In the genomic region with DNA sequence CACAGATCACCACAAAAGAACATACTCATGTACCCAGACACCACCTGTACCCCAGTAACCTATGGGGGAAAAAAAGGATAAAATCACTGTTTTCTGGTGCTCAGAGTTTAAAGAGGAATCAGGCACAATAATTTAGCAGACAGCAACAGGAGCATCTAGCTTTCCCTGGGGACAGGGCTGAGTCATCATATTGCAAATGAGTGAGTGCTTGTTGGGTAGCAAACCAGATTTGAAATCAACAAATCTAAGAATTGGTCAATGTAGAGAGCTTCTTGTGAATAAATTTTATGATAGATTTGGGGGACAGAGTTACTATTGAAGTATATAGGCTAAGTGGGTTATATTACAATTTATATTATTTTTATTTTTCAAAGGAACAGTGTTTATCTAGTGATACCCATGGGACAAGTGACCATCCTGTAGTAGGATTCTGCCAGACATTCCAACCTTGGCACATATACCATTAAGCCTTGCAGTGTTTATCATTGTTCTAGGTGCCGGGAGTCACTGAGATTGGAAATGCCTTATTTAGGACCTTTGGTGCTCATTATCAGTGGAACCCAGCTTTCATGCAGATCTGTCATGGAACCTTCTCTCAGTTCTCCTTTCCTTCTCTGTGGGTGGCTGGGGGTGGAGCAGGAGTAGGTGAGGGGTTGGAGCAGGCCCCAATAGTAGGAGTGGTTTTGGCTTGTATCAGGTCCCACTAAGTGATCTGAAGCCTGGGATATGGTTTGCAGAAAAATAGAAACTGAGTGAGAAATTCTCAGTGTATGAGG, we compare ENCODE assay signal across 16 cellular contexts.
DNase-seq lines count a peak whose midpoint lies in the region; ATAC-seq and TF ChIP-seq lines count a peak whose summit lies in the region.
"Had no signal": no experiment of that assay in that cellular context is flagged by ENCODE, and none has a peak within 500 bp of the region (broad histone marks: within the 10 kb centered on the region; RNA-seq: fewer than 3 reads in every experiment).

No MANE protein-coding gene starts in this region.

- peak overlapping the region; percentile 53 for H3K4me3 Mint-ChIP-seq in glutamatergic neuron (ENCODE audit: unreplicated experiment)
- H3K4me3 Mint-ChIP-seq: CD14-positive monocyte, memory B cell had no signal

- H3K36me3 ChIP-seq in BLaER1 treated with 17β-estradiol and CSF1 and Interleukin-3, amounts not matched to agents 10 nM and 100 nM, result peaks cover 14 to 68% (median 54%) of the 10 kb centered on the region in 11 experiments

- H4K20me1 ChIP-seq in BLaER1 treated with 17β-estradiol and CSF1 and Interleukin-3, amounts not matched to agents 10 nM and 100 nM, result peaks cover 0 to 52% (median 21%) of the 10 kb centered on the region in 11 experiments; a peak in 12 of 22 replicates

- peak overlapping the region in 9 of 11 experiments; percentile 18 to 85 (median 44); a peak in 16 of 22 replicates for H3K4me2 ChIP-seq in BLaER1 treated with 17β-estradiol and CSF1 and Interleukin-3, amounts not matched to agents 10 nM and 100 nM

- H3K9me3 Mint-ChIP-seq in glutamatergic neuron (ENCODE audit: unreplicated experiment), result peaks cover 4% of the 10 kb centered on the region
- H3K9me3 Mint-ChIP-seq: memory B cell had no signal

- peaks cover 58% of the 10 kb centered on the region for H3K4me1 Mint-ChIP-seq in glutamatergic neuron (ENCODE audit: low read depth, unreplicated experiment)
- H3K4me1 Mint-ChIP-seq: memory B cell had no signal

- DNase-seq in RWPE1 (ENCODE audit: low spot score), result peak; percentile 24
- DNase-seq in glutamatergic neuron, result peak; percentile 41
- no peak for DNase-seq in UCSD-AML1 (lab: John Stamatoyannopoulos, UW; ENCODE audit: unreplicated experiment)
- DNase-seq in AG08396 (ENCODE audit: low spot score), result no peak
- DNase-seq in retina, result no peak
- DNase-seq: activated CD4-positive, alpha-beta T cell treated with anti-CD3 and anti-CD28 coated beads, Interleukin-2, amount 50 U/mL, for 4 hours; activated gamma-delta T cell; caudate nucleus; NCI-H226; posterior cingulate gyrus; stimulated activated naive CD4-positive, alpha-beta T cell had no signal

- H3K4me1 ChIP-seq in BLaER1 treated with 17β-estradiol and CSF1 and Interleukin-3, amounts not matched to agents 10 nM and 100 nM, result peaks cover 26 to 55% (median 51%) of the 10 kb centered on the region in 10 experiments

- peaks cover under 1% of the 10 kb centered on the region for H3K27me3 Mint-ChIP-seq in glutamatergic neuron (ENCODE audit: unreplicated experiment)
- H3K27me3 Mint-ChIP-seq: memory B cell had no signal

- no peaks in the 10 kb centered on the region for H3K27me3 ChIP-seq in BLaER1 treated with 17β-estradiol and CSF1 and Interleukin-3, amounts not matched to agents 10 nM and 100 nM

- TF ChIP-seq CTCF in RWPE1 (conservative IDR thresholded peaks at IDR 0.05; ENCODE audit: low read depth) (no peak), glutamatergic neuron (IDR thresholded peaks at IDR 0.05; ENCODE audit: partially characterized antibody, unreplicated experiment) (no peak)

- POLR2A ChIA-PET in RWPE1 (lab: Yijun Ruan, JAX; ENCODE audit: low non-redundant PET), result no interaction called here

- H3K9me3 ChIP-seq in BLaER1 treated with 17β-estradiol and CSF1 and Interleukin-3, amounts not matched to agents 10 nM and 100 nM (replicated peaks in 1 of 11), result peaks cover 9 to 30% (median 24%) of the 10 kb centered on the region in 11 experiments; a peak in 21 of 22 replicates

- H3K4me3 ChIP-seq in BLaER1 treated with 17β-estradiol and CSF1 and Interleukin-3, amounts not matched to agents 10 nM and 100 nM, result no peak overlapping the region

- CTCF ChIA-PET in RWPE1 (lab: Yijun Ruan, JAX), result no interaction called here

- peak overlapping the region; percentile 75 for H3K27ac Mint-ChIP-seq in glutamatergic neuron (ENCODE audit: unreplicated experiment)
- H3K27ac Mint-ChIP-seq: memory B cell had no signal

- H3K27ac ChIP-seq in BLaER1 treated with 17β-estradiol and CSF1 and Interleukin-3, amounts not matched to agents 10 nM and 100 nM, result peak overlapping the region in 3 of 11 experiments; percentile 7 to 20 (median 16); a peak in 2 of 22 replicates
- no peak overlapping the region for H3K27ac ChIP-seq in RWPE1

- no peak overlapping the region for H3K9ac ChIP-seq in BLaER1 treated with 17β-estradiol and CSF1 and Interleukin-3, amounts not matched to agents 10 nM and 100 nM

- no peaks in the 10 kb centered on the region for H3K36me3 Mint-ChIP-seq in glutamatergic neuron (ENCODE audit: unreplicated experiment)
- H3K36me3 Mint-ChIP-seq: memory B cell had no signal

- peak; percentile 37 for ATAC-seq in GM21390 (IDR thresholded peaks at IDR 0.05; ENCODE audit: unreplicated experiment)
- no peak for ATAC-seq in HG02588 (IDR thresholded peaks at IDR 0.05; ENCODE audit: unreplicated experiment)

Comparison
In these comparisons a context has a peak if more than half of its experiments do, and no peak if none do; other contexts are left out.
1. DNase-seq: peak in RWPE1 (single experiment) and glutamatergic neuron (single experiment); none in UCSD-AML1 (single experiment), AG08396 (single experiment) and retina (single experiment).